1 cellular context compared by ENCODE assay signal in genomic region chr12:96220902-96221301, GRCh38.
TF ChIP-seq lines count a peak whose summit lies in the region.

No MANE protein-coding gene starts in this region.

TF ChIP-seq in SK-N-SH treated with all-trans-retinoic acid at 6 μM for 48 hours, 23 proteins besides CTCF, POLR2A, EP300 and RAD21 (continued from another document):
- TF ChIP-seq, protein P1, sequence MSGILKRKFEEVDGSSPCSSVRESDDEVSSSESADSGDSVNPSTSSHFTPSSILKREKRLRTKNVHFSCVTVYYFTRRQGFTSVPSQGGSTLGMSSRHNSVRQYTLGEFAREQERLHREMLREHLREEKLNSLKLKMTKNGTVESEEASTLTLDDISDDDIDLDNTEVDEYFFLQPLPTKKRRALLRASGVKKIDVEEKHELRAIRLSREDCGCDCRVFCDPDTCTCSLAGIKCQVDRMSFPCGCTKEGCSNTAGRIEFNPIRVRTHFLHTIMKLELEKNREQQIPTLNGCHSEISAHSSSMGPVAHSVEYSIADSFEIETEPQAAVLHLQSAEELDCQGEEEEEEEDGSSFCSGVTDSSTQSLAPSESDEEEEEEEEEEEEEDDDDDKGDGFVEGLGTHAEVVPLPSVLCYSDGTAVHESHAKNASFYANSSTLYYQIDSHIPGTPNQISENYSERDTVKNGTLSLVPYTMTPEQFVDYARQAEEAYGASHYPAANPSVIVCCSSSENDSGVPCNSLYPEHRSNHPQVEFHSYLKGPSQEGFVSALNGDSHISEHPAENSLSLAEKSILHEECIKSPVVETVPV (CRISPR knock-in tag; IDR thresholded peaks at IDR 0.05): no peak
- TF ChIP-seq TCF4 (CRISPR knock-in tag; IDR thresholded peaks at IDR 0.05; ENCODE audit: borderline replicate concordance) (no peak), ZNF8 (CRISPR knock-in tag; IDR thresholded peaks at IDR 0.05) (no peak), RARB (CRISPR knock-in tag; IDR thresholded peaks at IDR 0.05) (no peak), ZC3H10 (CRISPR knock-in tag; IDR thresholded peaks at IDR 0.05) (no peak), ISL1 (CRISPR knock-in tag; IDR thresholded peaks at IDR 0.05) (no peak), PPARA (CRISPR knock-in tag; IDR thresholded peaks at IDR 0.05; ENCODE audit: borderline replicate concordance) (no peak), GLIS3 (CRISPR knock-in tag; IDR thresholded peaks at IDR 0.05) (no peak), TOX (CRISPR knock-in tag; IDR thresholded peaks at IDR 0.05; ENCODE audit: borderline replicate concordance) (no peak), ESRRG (CRISPR knock-in tag; IDR thresholded peaks at IDR 0.05) (no peak)
